ENCODE assay signal across 1 cellular context in genomic region chr10:740936-741431, GRCh38.
TF ChIP-seq lines count a peak whose summit lies in the region.

No MANE protein-coding gene starts in this region.

TF ChIP-seq in HepG2, 621 proteins besides CTCF, POLR2A, EP300 and RAD21 (continued from another document):
- TF ChIP-seq ZBTB4 (CRISPR knock-in tag; IDR thresholded peaks at IDR 0.05; ENCODE audit: borderline replicate concordance) (no peak), CBX2 (IDR thresholded peaks at IDR 0.05; ENCODE audit: low read depth, low read length) (no peak), CBX2 (CRISPR knock-in tag; IDR thresholded peaks at IDR 0.05; ENCODE audit: low read depth) (no peak)
